11 cellular contexts compared by ENCODE assay signal in genomic region chr6:36598326-36598725, GRCh38. TPM values are rescaled to one million over a fixed set of nuclear protein-coding genes. Genes with fewer than 3 reads are reported as not detected.
A peak's percentile ranks its signal among the peaks of the same experiment; 100 is the strongest.
DNase-seq lines count a peak whose midpoint lies in the region; ATAC-seq, FAIRE-seq and TF ChIP-seq lines count a peak whose summit lies in the region.
"Had no signal": no experiment of that assay in that cellular context is flagged by ENCODE, and none has a peak within 500 bp of the region (broad histone marks: within the 10 kb centered on the region; RNA-seq: fewer than 3 reads in every experiment).

No MANE protein-coding gene starts in this region.

- peaks cover 56% of the 10 kb centered on the region for H3F3A ChIP-seq in SK-N-SH (replicated peaks; ENCODE audit: insufficient read depth)

- CTCF ChIA-PET in SK-N-SH (lab: Yijun Ruan, JAX) = interaction anchor here (1.2 to 8.3 kb wide), 5 partner anchors 10 to 161 kb away, joined by 3 to 46 read pairs (median 9); no protein-coding TSS in a partner anchor

- H2AFZ ChIP-seq in SK-N-SH (ENCODE audit: low read depth) (no peak overlapping the region; the same call in 1 of the 2 replicates), keratinocyte (ENCODE audit: control insufficient read depth, low read length) (no peak overlapping the region)

- H3K9ac ChIP-seq in SK-N-SH = peak overlapping the region; percentile 40; the same call in 1 of the 2 replicates
- H3K9ac ChIP-seq in keratinocyte (ENCODE audit: control insufficient read depth, extremely low read depth, insufficient read depth, low read length) = peak overlapping the region; percentile 99

- dilution Hi-C loops in keratinocyte (cut with MboI; ENCODE audit: extremely low pct_ligation_motif_present, low sequenced_read_pairs) = no loop called here

- peak overlapping the region; percentile 58 to 74 for H3K4me3 ChIP-seq in SK-N-SH (ENCODE audit: low read depth in 2 of 2, low read length in 1 of 2)
- H3K4me3 ChIP-seq in keratinocyte (ENCODE audit: control insufficient read depth in 2 of 3, extremely low read depth in 1 of 3, insufficient read depth in 2 of 3, low read depth in 1 of 3, low read length in 3 of 3) = peak overlapping the region; percentile 83 to 100 (median 99)

- WGBS in SK-N-SH (ENCODE audit: low lambda C conversion rate) = 16% methylated on average over 9 of the region's 9 CpGs

- no peaks in the 10 kb centered on the region for H3K9me2 ChIP-seq in SK-N-SH

- intact Hi-C loops in activated T-helper 2 cell treated with anti-CD3 and anti-CD28 coated beads, Interferon-gamma antibody, Interleukin-2, Interleukin-4, amounts not matched to agents 10 μg/mL and 5 μg/mL and 100 μg/mL, durations not matched to agents 14 hours and 24 hours and 36 hours (cut with micrococcal nuclease) = loop anchor here (5.0 to 10.0 kb wide), 2 partner anchors 571 to 1844 kb away; partner anchors contain the start of genes MAPK14 and SNRPC

- no peak for TF ChIP-seq EP300 in SK-N-SH (IDR thresholded peaks at IDR 0.05; ENCODE audit: borderline replicate concordance in 1 of 2, low read depth in 1 of 2, low read length in 1 of 2)

- H3K4me2 ChIP-seq in SK-N-SH (peak overlapping the region; percentile 81), keratinocyte (ENCODE audit: control insufficient read depth, extremely low read depth, insufficient read depth, low read depth, low read length) (peak overlapping the region; percentile 97)

- H3K27me3 ChIP-seq in SK-N-SH (ENCODE audit: insufficient read depth) = no peaks in the 10 kb centered on the region
- H3K27me3 ChIP-seq in keratinocyte (ENCODE audit: control insufficient read depth, extremely low read depth, insufficient read depth, low read length) = no peaks in the 10 kb centered on the region

- H3K36me3 ChIP-seq in SK-N-SH (replicated peaks in 1 of 2; ENCODE audit: control insufficient read depth in 1 of 2, insufficient read depth in 2 of 2, low read length in 1 of 2) (peaks cover 67 to 85% of the 10 kb centered on the region in 2 experiments), keratinocyte (ENCODE audit: control insufficient read depth in 2 of 2, extremely low read depth in 1 of 2, insufficient read depth in 2 of 2, low read length in 2 of 2) (peaks cover 21 to 62% of the 10 kb centered on the region in 2 experiments)

- peaks cover 87% of the 10 kb centered on the region for H4K20me1 ChIP-seq in SK-N-SH (ENCODE audit: insufficient read depth)
- H4K20me1 ChIP-seq in keratinocyte (ENCODE audit: control insufficient read depth, extremely low read depth, insufficient read depth, low read length) = peaks cover 75% of the 10 kb centered on the region

- H3K4me1 Mint-ChIP-seq in activated T-helper 2 cell treated with anti-CD3 and anti-CD28 coated beads, Interferon-gamma antibody, Interleukin-2, Interleukin-4, amounts not matched to agents 10 μg/mL and 5 μg/mL and 100 μg/mL, durations not matched to agents 14 hours and 24 hours and 36 hours (ENCODE audit: low read depth) = peaks cover 46% of the 10 kb centered on the region
- H3K4me1 Mint-ChIP-seq in stimulated activated memory B cell treated with anti-CD40 and anti-IgM and Interleukin-4, amounts not matched to agents 10 μg/mL and 1 μg/mL and 100 μg/mL, for 72 hours = peaks cover 43% of the 10 kb centered on the region

- peaks cover 30 to 38% of the 10 kb centered on the region in 2 experiments for H3K4me1 ChIP-seq in SK-N-SH (ENCODE audit: control insufficient read depth in 1 of 2, insufficient read depth in 2 of 2, low read depth in 1 of 2, low read length in 1 of 2)
- H3K4me1 ChIP-seq in keratinocyte (ENCODE audit: control insufficient read depth, extremely low read depth, insufficient read depth, low read length) = peaks cover 49% of the 10 kb centered on the region

- H3K27ac Mint-ChIP-seq in activated T-helper 2 cell treated with anti-CD3 and anti-CD28 coated beads, Interferon-gamma antibody, Interleukin-2, Interleukin-4, amounts not matched to agents 10 μg/mL and 5 μg/mL and 100 μg/mL, durations not matched to agents 14 hours and 24 hours and 36 hours = peak overlapping the region; percentile 18
- no peak overlapping the region for H3K27ac Mint-ChIP-seq in stimulated activated memory B cell treated with anti-CD40 and anti-IgM and Interleukin-4, amounts not matched to agents 10 μg/mL and 1 μg/mL and 100 μg/mL, for 72 hours

- DNase-seq in SK-N-SH (no peak), keratinocyte (ENCODE audit: low read depth, low spot score) (no peak)
- DNase-seq in activated T-helper 2 cell treated with anti-CD3 and anti-CD28 coated beads, Interferon-gamma antibody, Interleukin-2, Interleukin-4, amounts not matched to agents 10 μg/mL and 5 μg/mL and 100 μg/mL, durations not matched to agents 14 hours and 24 hours and 36 hours (ENCODE audit: low spot score) = no peak
- DNase-seq: amniotic stem cell, NCI-H510A had no signal

- TF ChIP-seq CTCF in SK-N-SH (IDR thresholded peaks at IDR 0.05) (no peak), keratinocyte (optimal IDR thresholded peaks at IDR 0.05 in 1 of 3, IDR thresholded peaks at IDR 0.05 in 1 of 3, conservative IDR thresholded peaks at IDR 0.05 in 1 of 3; ENCODE audit: extremely low read depth in 1 of 3, insufficient read depth in 2 of 3, low read length in 3 of 3) (no peak)

- no peak for FAIRE-seq in keratinocyte (lab: Jason Lieb, UNC)

- H3K27me3 Mint-ChIP-seq in activated T-helper 2 cell treated with anti-CD3 and anti-CD28 coated beads, Interferon-gamma antibody, Interleukin-2, Interleukin-4, amounts not matched to agents 10 μg/mL and 5 μg/mL and 100 μg/mL, durations not matched to agents 14 hours and 24 hours and 36 hours (ENCODE audit: low read depth) = no peaks in the 10 kb centered on the region
- H3K27me3 Mint-ChIP-seq in stimulated activated memory B cell treated with anti-CD40 and anti-IgM and Interleukin-4, amounts not matched to agents 10 μg/mL and 1 μg/mL and 100 μg/mL, for 72 hours = no peaks in the 10 kb centered on the region

- POLR2A ChIA-PET in SK-N-SH (lab: Yijun Ruan, JAX) = interaction anchor here (0.6 to 2.4 kb wide), 4 partner anchors 9 to 251 kb away, joined by 3 to 22 read pairs (median 4); partner anchors contain the start of gene CDKN1A

- H3K27ac ChIP-seq in SK-N-SH (ENCODE audit: low read depth in 2 of 2, low read length in 1 of 2) = no peak overlapping the region
- peak overlapping the region; percentile 99 for H3K27ac ChIP-seq in keratinocyte (ENCODE audit: control insufficient read depth, insufficient read depth, low read length)
- H3K27ac ChIP-seq: 22Rv1 had no signal

- peaks cover 91% of the 10 kb centered on the region for H3K79me2 ChIP-seq in SK-N-SH (ENCODE audit: insufficient read depth)
- peaks cover 91% of the 10 kb centered on the region for H3K79me2 ChIP-seq in keratinocyte (ENCODE audit: control insufficient read depth, insufficient read depth, low read length)

- TF ChIP-seq RAD21 in SK-N-SH (IDR thresholded peaks at IDR 0.05; ENCODE audit: low read length) = no peak

- no peaks in the 10 kb centered on the region for H3K9me3 Mint-ChIP-seq in activated T-helper 2 cell treated with anti-CD3 and anti-CD28 coated beads, Interferon-gamma antibody, Interleukin-2, Interleukin-4, amounts not matched to agents 10 μg/mL and 5 μg/mL and 100 μg/mL, durations not matched to agents 14 hours and 24 hours and 36 hours
- H3K9me3 Mint-ChIP-seq in stimulated activated memory B cell treated with anti-CD40 and anti-IgM and Interleukin-4, amounts not matched to agents 10 μg/mL and 1 μg/mL and 100 μg/mL, for 72 hours = no peaks in the 10 kb centered on the region

- H3K9me1 ChIP-seq in keratinocyte (ENCODE audit: control insufficient read depth, extremely low read depth, insufficient read depth, low read length) = no peaks in the 10 kb centered on the region

- H3K36me3 Mint-ChIP-seq in activated T-helper 2 cell treated with anti-CD3 and anti-CD28 coated beads, Interferon-gamma antibody, Interleukin-2, Interleukin-4, amounts not matched to agents 10 μg/mL and 5 μg/mL and 100 μg/mL, durations not matched to agents 14 hours and 24 hours and 36 hours (ENCODE audit: low read depth) = peaks cover 93% of the 10 kb centered on the region
- H3K36me3 Mint-ChIP-seq in stimulated activated memory B cell treated with anti-CD40 and anti-IgM and Interleukin-4, amounts not matched to agents 10 μg/mL and 1 μg/mL and 100 μg/mL, for 72 hours = peaks cover 65% of the 10 kb centered on the region

- peak overlapping the region; percentile 96 for H3K4me3 Mint-ChIP-seq in activated T-helper 2 cell treated with anti-CD3 and anti-CD28 coated beads, Interferon-gamma antibody, Interleukin-2, Interleukin-4, amounts not matched to agents 10 μg/mL and 5 μg/mL and 100 μg/mL, durations not matched to agents 14 hours and 24 hours and 36 hours (ENCODE audit: low read depth)
- H3K4me3 Mint-ChIP-seq in stimulated activated memory B cell treated with anti-CD40 and anti-IgM and Interleukin-4, amounts not matched to agents 10 μg/mL and 1 μg/mL and 100 μg/mL, for 72 hours = peak overlapping the region; percentile 68

- ATAC-seq in SK-N-SH treated with all-trans-retinoic acid at 6 μM for 48 hours = no peak
- ATAC-seq in stimulated activated memory B cell treated with anti-CD40 and anti-IgM and Interleukin-4, amounts not matched to agents 10 μg/mL and 1 μg/mL and 100 μg/mL, for 72 hours = no peak
- no peak for ATAC-seq in GM18907 (IDR thresholded peaks at IDR 0.05; ENCODE audit: unreplicated experiment)
- ATAC-seq in GM21528 (IDR thresholded peaks at IDR 0.05; ENCODE audit: low FRiP score, unreplicated experiment) = no peak
- ATAC-seq in GM21529 (IDR thresholded peaks at IDR 0.05; ENCODE audit: unreplicated experiment) = no peak

- no peaks in the 10 kb centered on the region for H3K9me3 ChIP-seq in SK-N-SH
- no peaks in the 10 kb centered on the region for H3K9me3 ChIP-seq in keratinocyte (ENCODE audit: control insufficient read depth, low read depth, low read length)

RNA-seq across cellular contexts. Expression of gene SRSF3, which starts 4.2 kb away (rescaled TPM):
- polyA plus RNA-seq in SK-N-SH (2012; rRNA removed) (330 and 351 TPM in 2 replicates), keratinocyte (194 to 481 TPM (median 398 TPM) in 3 replicates)
- 405 and 473 TPM in 2 replicates for polyA plus RNA-seq in SK-N-SH (2012; cell fraction: cytosol; rRNA removed)
- 242 and 281 TPM in 2 replicates for polyA plus RNA-seq in SK-N-SH (2012; cell fraction: nucleus; rRNA removed)
- 512 and 541 TPM in 2 replicates for total RNA-seq in activated T-helper 2 cell treated with anti-CD3 and anti-CD28 coated beads, Interferon-gamma antibody, Interleukin-2, Interleukin-4, amounts not matched to agents 10 μg/mL and 5 μg/mL and 100 μg/mL, durations not matched to agents 14 hours and 24 hours and 36 hours
- polyA plus RNA-seq in keratinocyte (2011; ENCODE audit: low read depth) = 153 TPM
- polyA plus RNA-seq in keratinocyte (2011; cell fraction: cytosol; rRNA removed) = 246 and 325 TPM in 2 replicates
- 255 and 329 TPM in 2 replicates for polyA plus RNA-seq in keratinocyte (2011; cell fraction: nucleus; rRNA removed)
- 149 and 383 TPM in 2 replicates for polyA plus RNA-seq in keratinocyte (2012; ENCODE audit: low replicate concordance)
- 45.9 to 202 TPM (median 113 TPM) in 3 replicates for polyA minus RNA-seq in keratinocyte
- polyA minus RNA-seq in keratinocyte (2011; cell fraction: cytosol; rRNA and poly(A)+ RNA removed) = 38.2 TPM
- polyA minus RNA-seq in keratinocyte (2011; cell fraction: nucleus; rRNA and poly(A)+ RNA removed) = 63.2 and 99.1 TPM in 2 replicates

RNA-seq across cellular contexts. Expression of gene STK38, which starts 51.0 kb away (rescaled TPM):
- 10.2 and 12.0 TPM in 2 replicates for polyA plus RNA-seq in SK-N-SH (2012; rRNA removed)
- 11.0 and 11.9 TPM in 2 replicates for polyA plus RNA-seq in SK-N-SH (2012; cell fraction: cytosol; rRNA removed)
- polyA plus RNA-seq in SK-N-SH (2012; cell fraction: nucleus; rRNA removed) = 13.5 and 27.9 TPM in 2 replicates
- 22.9 and 25.0 TPM in 2 replicates for total RNA-seq in activated T-helper 2 cell treated with anti-CD3 and anti-CD28 coated beads, Interferon-gamma antibody, Interleukin-2, Interleukin-4, amounts not matched to agents 10 μg/mL and 5 μg/mL and 100 μg/mL, durations not matched to agents 14 hours and 24 hours and 36 hours
- 16.1 to 28.4 TPM (median 24.4 TPM) in 3 replicates for polyA plus RNA-seq in keratinocyte
- 28.7 TPM for polyA plus RNA-seq in keratinocyte (2011; ENCODE audit: low read depth)
- 19.3 and 33.2 TPM in 2 replicates for polyA plus RNA-seq in keratinocyte (2011; cell fraction: cytosol; rRNA removed)
- 44.1 and 53.0 TPM in 2 replicates for polyA plus RNA-seq in keratinocyte (2011; cell fraction: nucleus; rRNA removed)
- 25.6 and 26.2 TPM in 2 replicates for polyA plus RNA-seq in keratinocyte (2012; ENCODE audit: low replicate concordance)
- polyA minus RNA-seq in keratinocyte = 11.6 to 19.2 TPM (median 13.8 TPM) in 3 replicates
- polyA minus RNA-seq in keratinocyte (2011; cell fraction: cytosol; rRNA and poly(A)+ RNA removed) = 9.2 TPM
- 12.9 and 26.6 TPM in 2 replicates for polyA minus RNA-seq in keratinocyte (2011; cell fraction: nucleus; rRNA and poly(A)+ RNA removed)
